ENCODE assay signal across 8 cellular contexts in genomic region chr16:66552288-66553143, GRCh38. TPM values are rescaled to one million over a fixed set of nuclear protein-coding genes. Genes with fewer than 3 reads are reported as not detected.
DNase-seq lines count a peak whose midpoint lies in the region; ATAC-seq, FAIRE-seq and TF ChIP-seq lines count a peak whose summit lies in the region.

Gene CKLF, plus strand, starts transcription at chr16:66552576. Its CDS starts 140 bp downstream, at chr16:66552716.

- H3K27ac Mint-ChIP-seq in activated naive CD8-positive, alpha-beta T cell treated with anti-CD3 and anti-CD28 coated beads, Interleukin-2, amount 10 ng/mL, durations not matched to agents 7 days and 5 days: peak within 1 kb of the TSS; percentile 93

- no peaks in the 10 kb centered on the region for H3K9me3 Mint-ChIP-seq in activated naive CD8-positive, alpha-beta T cell treated with anti-CD3 and anti-CD28 coated beads, Interleukin-2, amount 10 ng/mL, durations not matched to agents 7 days and 5 days

- TF ChIP-seq POLR2A in GM10847 (IDR thresholded peaks at IDR 0.05; ENCODE audit: extremely low read depth, insufficient read length): peak; percentile 62

- no peaks in the 10 kb centered on the region for H3K9me3 ChIP-seq in pancreas
- H3K9me3 ChIP-seq in thymus (ENCODE audit: control insufficient read depth): no peaks in the 10 kb centered on the region

- peaks cover 66% of the 10 kb centered on the region for H3K4me1 Mint-ChIP-seq in activated naive CD8-positive, alpha-beta T cell treated with anti-CD3 and anti-CD28 coated beads, Interleukin-2, amount 10 ng/mL, durations not matched to agents 7 days and 5 days

- ATAC-seq in HG02678 (IDR thresholded peaks at IDR 0.05; ENCODE audit: unreplicated experiment) (peak; percentile 69), Right ventricle myocardium inferior (peak; percentile 84), pancreas (peak; percentile 83 to 91 (median 84))
- ATAC-seq in activated naive CD8-positive, alpha-beta T cell treated with anti-CD3 and anti-CD28 coated beads, Interleukin-2, amount 10 ng/mL, durations not matched to agents 7 days and 5 days (ENCODE audit: low read depth): peak; percentile 80

- no peak for TF ChIP-seq CTCF in pancreas (IDR thresholded peaks at IDR 0.05)

- intact Hi-C loops in Right ventricle myocardium inferior (cut with DNase I) (loop anchor here (2.0 kb wide), 1 partner anchor 52 kb away; the partner anchor contains the start of gene CMTM3), pancreas (cut with DNase I) (no loop called here)

- POLR2A ChIA-PET in activated naive CD8-positive, alpha-beta T cell treated with anti-CD3 and anti-CD28 coated beads, Interleukin-2, amount 10 ng/mL, durations not matched to agents 7 days and 5 days (lab: Charles Lee): interaction anchor here (0.9 to 13.2 kb wide), 18 partner anchors 9 to 185 kb away, joined by 3 to 157 read pairs (median 5); partner anchors contain the start of gene CMTM3

- H3K27me3 ChIP-seq in pancreas: no peaks in the 10 kb centered on the region
- no peaks in the 10 kb centered on the region for H3K27me3 ChIP-seq in thymus (ENCODE audit: control insufficient read depth, insufficient read depth)

- no peaks in the 10 kb centered on the region for H3K27me3 Mint-ChIP-seq in activated naive CD8-positive, alpha-beta T cell treated with anti-CD3 and anti-CD28 coated beads, Interleukin-2, amount 10 ng/mL, durations not matched to agents 7 days and 5 days

- H3K4me1 ChIP-seq in pancreas (peaks cover 0 to 23% (median 21%) of the 10 kb centered on the region in 3 donors), thymus (ENCODE audit: control insufficient read depth, insufficient read depth, low read length) (peaks cover 55% of the 10 kb centered on the region)

- H3K4me3 ChIP-seq in pancreas: peak within 1 kb of the TSS; percentile 27 to 70 (median 40)
- H3K4me3 ChIP-seq in thymus (ENCODE audit: low read length): peak within 1 kb of the TSS; percentile 78

- peaks cover 29% of the 10 kb centered on the region for H3K36me3 Mint-ChIP-seq in activated naive CD8-positive, alpha-beta T cell treated with anti-CD3 and anti-CD28 coated beads, Interleukin-2, amount 10 ng/mL, durations not matched to agents 7 days and 5 days

- FAIRE-seq in pancreas (lab: Jason Lieb, UNC): no peak

- H3K27ac ChIP-seq in pancreas (peak within 1 kb of the TSS; percentile 66 to 90 (median 80)), thymus (ENCODE audit: low read depth) (peak within 1 kb of the TSS; percentile 99)

- H3K36me3 ChIP-seq in pancreas (no peaks in the 10 kb centered on the region), thymus (ENCODE audit: control insufficient read depth, insufficient read depth) (no peaks in the 10 kb centered on the region)

- peak; percentile 66 for DNase-seq in NCI-H128 (lab: John Stamatoyannopoulos, UW; ENCODE audit: unreplicated experiment)
- peak; percentile 76 to 92 for DNase-seq in SW 1271 (lab: John Stamatoyannopoulos, UW)
- peak; percentile 97 for DNase-seq in activated naive CD8-positive, alpha-beta T cell treated with anti-CD3 and anti-CD28 coated beads, Interleukin-2, amount 10 ng/mL, durations not matched to agents 7 days and 5 days
- DNase-seq in Right ventricle myocardium inferior (ENCODE audit: missing footprints): peak; percentile 95
- DNase-seq in pancreas: peak; percentile 83 to 97 (median 92)

- H3K4me3 Mint-ChIP-seq in activated naive CD8-positive, alpha-beta T cell treated with anti-CD3 and anti-CD28 coated beads, Interleukin-2, amount 10 ng/mL, durations not matched to agents 7 days and 5 days: peak within 1 kb of the TSS; percentile 96

- 6 to 7% methylated on average over 63 of the region's 63 CpGs for WGBS in pancreas, 2 donors
- WGBS in thymus: 4% methylated on average over 63 of the region's 63 CpGs

RNA-seq across cellular contexts. Expression of gene CKLF, which starts in this region (rescaled TPM):
- total RNA-seq in activated naive CD8-positive, alpha-beta T cell treated with anti-CD3 and anti-CD28 coated beads, Interleukin-2, amount 10 ng/mL, durations not matched to agents 7 days and 5 days: 100 to 1,000 TPM; 124 to 130 TPM
- total RNA-seq in Right ventricle myocardium inferior (14.7 TPM), pancreas (10 to 100 TPM in 3 of 6 donors, 1 to 10 TPM in 3; 5.9 to 26.1 (median 8.3) TPM)
- polyA plus RNA-seq in pancreas (10 to 100 TPM; 11.9 to 24.9 TPM), thymus (53.8 TPM)

Comparison
In these comparisons a context has a peak if more than half of its experiments do, and no peak if none do; other contexts are left out.
1. Peak in every context shown above with its lines: DNase-seq, ATAC-seq, H3K4me3 ChIP-seq and H3K27ac ChIP-seq.